ENCODE assay signal across 1 cellular context in the genomic region with DNA sequence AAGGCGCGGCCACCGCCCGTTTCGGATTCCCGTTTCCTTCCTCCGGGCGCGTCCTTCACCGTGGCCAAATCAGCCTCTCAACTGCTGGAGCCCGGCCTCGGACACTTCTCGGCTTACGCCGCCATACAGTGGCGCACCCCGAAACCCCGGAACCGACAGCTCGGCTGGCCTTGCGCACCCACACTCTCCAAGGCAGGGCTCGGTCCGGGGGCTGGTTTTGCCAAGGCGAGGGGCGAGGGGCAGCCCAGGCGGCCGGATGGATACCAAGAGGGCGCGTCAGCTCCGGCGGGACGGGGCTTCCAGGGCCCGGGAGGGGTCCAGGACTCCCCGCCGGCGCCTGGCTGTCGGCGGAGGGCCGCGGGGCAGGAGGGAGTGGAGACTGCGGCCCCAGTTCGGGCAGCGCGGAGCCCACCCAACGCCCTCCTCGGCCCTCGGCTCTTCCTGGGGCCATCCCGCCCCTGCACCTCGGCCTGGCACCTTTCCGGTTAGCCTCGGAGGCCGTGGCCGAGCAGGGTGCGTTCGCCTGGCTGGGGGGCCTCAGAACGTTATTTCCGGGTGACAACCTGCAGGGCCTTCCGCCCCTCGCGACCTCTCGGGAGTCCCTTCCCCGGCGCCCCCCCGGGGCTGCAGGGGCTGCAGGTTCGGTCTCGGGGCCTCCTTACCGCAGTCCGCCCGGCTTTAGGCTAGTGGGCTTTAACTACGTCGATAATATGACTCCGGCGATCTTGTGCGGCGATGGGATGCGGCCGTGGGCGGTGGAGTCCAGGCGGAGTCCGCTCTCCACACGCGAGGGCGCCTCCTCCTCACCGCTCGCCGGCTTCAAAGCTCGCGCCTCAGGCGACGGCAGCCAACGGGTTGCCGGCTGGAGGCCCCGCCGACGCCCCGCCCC.
TF ChIP-seq lines count a peak whose summit lies in the region.

No MANE protein-coding gene starts in this region.

TF ChIP-seq in HepG2, 621 proteins besides CTCF, POLR2A, EP300 and RAD21 (continued from another document and continues in another):
- TF ChIP-seq, protein P1, sequence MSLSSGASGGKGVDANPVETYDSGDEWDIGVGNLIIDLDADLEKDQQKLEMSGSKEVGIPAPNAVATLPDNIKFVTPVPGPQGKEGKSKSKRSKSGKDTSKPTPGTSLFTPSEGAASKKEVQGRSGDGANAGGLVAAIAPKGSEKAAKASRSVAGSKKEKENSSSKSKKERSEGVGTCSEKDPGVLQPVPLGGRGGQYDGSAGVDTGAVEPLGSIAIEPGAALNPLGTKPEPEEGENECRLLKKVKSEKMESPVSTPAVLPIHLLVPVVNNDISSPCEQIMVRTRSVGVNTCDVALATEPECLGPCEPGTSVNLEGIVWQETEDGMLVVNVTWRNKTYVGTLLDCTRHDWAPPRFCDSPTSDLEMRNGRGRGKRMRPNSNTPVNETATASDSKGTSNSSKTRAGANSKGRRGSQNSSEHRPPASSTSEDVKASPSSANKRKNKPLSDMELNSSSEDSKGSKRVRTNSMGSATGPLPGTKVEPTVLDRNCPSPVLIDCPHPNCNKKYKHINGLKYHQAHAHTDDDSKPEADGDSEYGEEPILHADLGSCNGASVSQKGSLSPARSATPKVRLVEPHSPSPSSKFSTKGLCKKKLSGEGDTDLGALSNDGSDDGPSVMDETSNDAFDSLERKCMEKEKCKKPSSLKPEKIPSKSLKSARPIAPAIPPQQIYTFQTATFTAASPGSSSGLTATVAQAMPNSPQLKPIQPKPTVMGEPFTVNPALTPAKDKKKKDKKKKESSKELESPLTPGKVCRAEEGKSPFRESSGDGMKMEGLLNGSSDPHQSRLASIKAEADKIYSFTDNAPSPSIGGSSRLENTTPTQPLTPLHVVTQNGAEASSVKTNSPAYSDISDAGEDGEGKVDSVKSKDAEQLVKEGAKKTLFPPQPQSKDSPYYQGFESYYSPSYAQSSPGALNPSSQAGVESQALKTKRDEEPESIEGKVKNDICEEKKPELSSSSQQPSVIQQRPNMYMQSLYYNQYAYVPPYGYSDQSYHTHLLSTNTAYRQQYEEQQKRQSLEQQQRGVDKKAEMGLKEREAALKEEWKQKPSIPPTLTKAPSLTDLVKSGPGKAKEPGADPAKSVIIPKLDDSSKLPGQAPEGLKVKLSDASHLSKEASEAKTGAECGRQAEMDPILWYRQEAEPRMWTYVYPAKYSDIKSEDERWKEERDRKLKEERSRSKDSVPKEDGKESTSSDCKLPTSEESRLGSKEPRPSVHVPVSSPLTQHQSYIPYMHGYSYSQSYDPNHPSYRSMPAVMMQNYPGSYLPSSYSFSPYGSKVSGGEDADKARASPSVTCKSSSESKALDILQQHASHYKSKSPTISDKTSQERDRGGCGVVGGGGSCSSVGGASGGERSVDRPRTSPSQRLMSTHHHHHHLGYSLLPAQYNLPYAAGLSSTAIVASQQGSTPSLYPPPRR (CRISPR knock-in tag; IDR thresholded peaks at IDR 0.05; ENCODE audit: borderline replicate concordance), result no peak
- TF ChIP-seq ZFP82 (CRISPR knock-in tag; IDR thresholded peaks at IDR 0.05; ENCODE audit: borderline replicate concordance) (0 out of 2 replicates have a peak, but pooled peaks have one; percentile 63), ZNF431 (CRISPR knock-in tag; IDR thresholded peaks at IDR 0.05; ENCODE audit: borderline replicate concordance, low read depth) (no peak), ZNF256 (CRISPR knock-in tag; conservative IDR thresholded peaks at IDR 0.05) (0 out of 2 replicates have a peak, but pooled peaks have one; percentile 56), ZNF30 (CRISPR knock-in tag; IDR thresholded peaks at IDR 0.05) (peak; percentile 81; the same call in 1 of the 2 replicates), MED1 (CRISPR knock-in tag; IDR thresholded peaks at IDR 0.05) (no peak), POLR2AphosphoS2 (IDR thresholded peaks at IDR 0.05; ENCODE audit: low read depth, low read length) (no peak), ZNF703 (CRISPR knock-in tag; IDR thresholded peaks at IDR 0.05; ENCODE audit: borderline replicate concordance) (no peak), ZNF274 (CRISPR knock-in tag; IDR thresholded peaks at IDR 0.05) (peak; percentile 82; the same call in 1 of the 2 replicates), ZNF235 (CRISPR knock-in tag; IDR thresholded peaks at IDR 0.05; ENCODE audit: borderline replicate concordance) (peak; percentile 38; the same call in 1 of the 2 replicates), ZNF556 (CRISPR knock-in tag; IDR thresholded peaks at IDR 0.05; ENCODE audit: borderline replicate concordance) (no peak), SAP130 (CRISPR knock-in tag; IDR thresholded peaks at IDR 0.05; ENCODE audit: low read depth) (peak; percentile 98), ZKSCAN8 (CRISPR knock-in tag; IDR thresholded peaks at IDR 0.05; ENCODE audit: borderline replicate concordance) (no peak), KMT2A (CRISPR knock-in tag; IDR thresholded peaks at IDR 0.05) (peak; percentile 92), ISX (CRISPR knock-in tag; conservative IDR thresholded peaks at IDR 0.05) (no peak), ZNF550 (CRISPR knock-in tag; IDR thresholded peaks at IDR 0.05; ENCODE audit: borderline replicate concordance) (no peak), TAF1 (CRISPR knock-in tag; IDR thresholded peaks at IDR 0.05) (peak; percentile 27; the same call in 1 of the 2 replicates), FOXC1 (CRISPR knock-in tag; IDR thresholded peaks at IDR 0.05; ENCODE audit: borderline replicate concordance) (peak; percentile 24; the same call in 1 of the 2 replicates), SCMH1 (CRISPR knock-in tag; IDR thresholded peaks at IDR 0.05; ENCODE audit: borderline replicate concordance) (no peak), ZNF772 (CRISPR knock-in tag; IDR thresholded peaks at IDR 0.05) (no peak), SUZ12 (IDR thresholded peaks at IDR 0.05; ENCODE audit: low read depth, low read length) (no peak), TEAD3 (CRISPR knock-in tag; optimal IDR thresholded peaks at IDR 0.05; ENCODE audit: borderline replicate concordance) (no peak), ZSCAN12 (CRISPR knock-in tag; IDR thresholded peaks at IDR 0.05) (no peak), AGO1 (IDR thresholded peaks at IDR 0.05; ENCODE audit: low read depth, low read length, poor library complexity, severe bottlenecking) (no peak), ZNF790 (CRISPR knock-in tag; IDR thresholded peaks at IDR 0.05; ENCODE audit: borderline replicate concordance) (0 out of 2 replicates have a peak, but pooled peaks have one; percentile 48), CBX5 (CRISPR knock-in tag; IDR thresholded peaks at IDR 0.05; ENCODE audit: borderline replicate concordance) (no peak), GPN1 (CRISPR knock-in tag; IDR thresholded peaks at IDR 0.05; ENCODE audit: borderline replicate concordance) (peak; percentile 34; the same call in 1 of the 2 replicates)
- TF ChIP-seq, protein P2, sequence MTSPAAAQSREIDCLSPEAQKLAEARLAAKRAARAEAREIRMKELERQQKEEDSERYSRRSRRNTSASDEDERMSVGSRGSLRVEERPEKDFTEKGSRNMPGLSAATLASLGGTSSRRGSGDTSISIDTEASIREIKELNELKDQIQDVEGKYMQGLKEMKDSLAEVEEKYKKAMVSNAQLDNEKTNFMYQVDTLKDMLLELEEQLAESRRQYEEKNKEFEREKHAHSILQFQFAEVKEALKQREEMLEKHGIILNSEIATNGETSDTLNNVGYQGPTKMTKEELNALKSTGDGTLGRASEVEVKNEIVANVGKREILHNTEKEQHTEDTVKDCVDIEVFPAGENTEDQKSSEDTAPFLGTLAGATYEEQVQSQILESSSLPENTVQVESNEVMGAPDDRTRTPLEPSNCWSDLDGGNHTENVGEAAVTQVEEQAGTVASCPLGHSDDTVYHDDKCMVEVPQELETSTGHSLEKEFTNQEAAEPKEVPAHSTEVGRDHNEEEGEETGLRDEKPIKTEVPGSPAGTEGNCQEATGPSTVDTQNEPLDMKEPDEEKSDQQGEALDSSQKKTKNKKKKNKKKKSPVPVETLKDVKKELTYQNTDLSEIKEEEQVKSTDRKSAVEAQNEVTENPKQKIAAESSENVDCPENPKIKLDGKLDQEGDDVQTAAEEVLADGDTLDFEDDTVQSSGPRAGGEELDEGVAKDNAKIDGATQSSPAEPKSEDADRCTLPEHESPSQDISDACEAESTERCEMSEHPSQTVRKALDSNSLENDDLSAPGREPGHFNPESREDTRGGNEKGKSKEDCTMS (CRISPR knock-in tag; conservative IDR thresholded peaks at IDR 0.05), result no peak
- TF ChIP-seq, protein P3, sequence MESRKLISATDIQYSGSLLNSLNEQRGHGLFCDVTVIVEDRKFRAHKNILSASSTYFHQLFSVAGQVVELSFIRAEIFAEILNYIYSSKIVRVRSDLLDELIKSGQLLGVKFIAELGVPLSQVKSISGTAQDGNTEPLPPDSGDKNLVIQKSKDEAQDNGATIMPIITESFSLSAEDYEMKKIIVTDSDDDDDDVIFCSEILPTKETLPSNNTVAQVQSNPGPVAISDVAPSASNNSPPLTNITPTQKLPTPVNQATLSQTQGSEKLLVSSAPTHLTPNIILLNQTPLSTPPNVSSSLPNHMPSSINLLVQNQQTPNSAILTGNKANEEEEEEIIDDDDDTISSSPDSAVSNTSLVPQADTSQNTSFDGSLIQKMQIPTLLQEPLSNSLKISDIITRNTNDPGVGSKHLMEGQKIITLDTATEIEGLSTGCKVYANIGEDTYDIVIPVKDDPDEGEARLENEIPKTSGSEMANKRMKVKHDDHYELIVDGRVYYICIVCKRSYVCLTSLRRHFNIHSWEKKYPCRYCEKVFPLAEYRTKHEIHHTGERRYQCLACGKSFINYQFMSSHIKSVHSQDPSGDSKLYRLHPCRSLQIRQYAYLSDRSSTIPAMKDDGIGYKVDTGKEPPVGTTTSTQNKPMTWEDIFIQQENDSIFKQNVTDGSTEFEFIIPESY (CRISPR knock-in tag; IDR thresholded peaks at IDR 0.05), result no peak
- TF ChIP-seq, protein P4, sequence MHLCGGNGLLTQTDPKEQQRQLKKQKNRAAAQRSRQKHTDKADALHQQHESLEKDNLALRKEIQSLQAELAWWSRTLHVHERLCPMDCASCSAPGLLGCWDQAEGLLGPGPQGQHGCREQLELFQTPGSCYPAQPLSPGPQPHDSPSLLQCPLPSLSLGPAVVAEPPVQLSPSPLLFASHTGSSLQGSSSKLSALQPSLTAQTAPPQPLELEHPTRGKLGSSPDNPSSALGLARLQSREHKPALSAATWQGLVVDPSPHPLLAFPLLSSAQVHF (CRISPR knock-in tag; IDR thresholded peaks at IDR 0.05), result peak; percentile 89; the same call in 1 of the 2 replicates
- TF ChIP-seq, protein P5, sequence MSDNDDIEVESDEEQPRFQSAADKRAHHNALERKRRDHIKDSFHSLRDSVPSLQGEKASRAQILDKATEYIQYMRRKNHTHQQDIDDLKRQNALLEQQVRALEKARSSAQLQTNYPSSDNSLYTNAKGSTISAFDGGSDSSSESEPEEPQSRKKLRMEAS (IDR thresholded peaks at IDR 0.05), result peak; percentile 73
- TF ChIP-seq, protein P6, sequence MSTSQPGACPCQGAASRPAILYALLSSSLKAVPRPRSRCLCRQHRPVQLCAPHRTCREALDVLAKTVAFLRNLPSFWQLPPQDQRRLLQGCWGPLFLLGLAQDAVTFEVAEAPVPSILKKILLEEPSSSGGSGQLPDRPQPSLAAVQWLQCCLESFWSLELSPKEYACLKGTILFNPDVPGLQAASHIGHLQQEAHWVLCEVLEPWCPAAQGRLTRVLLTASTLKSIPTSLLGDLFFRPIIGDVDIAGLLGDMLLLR (CRISPR knock-in tag; IDR thresholded peaks at IDR 0.05), result peak; percentile 86; the same call in 1 of the 2 replicates
- TF ChIP-seq, protein P7, sequence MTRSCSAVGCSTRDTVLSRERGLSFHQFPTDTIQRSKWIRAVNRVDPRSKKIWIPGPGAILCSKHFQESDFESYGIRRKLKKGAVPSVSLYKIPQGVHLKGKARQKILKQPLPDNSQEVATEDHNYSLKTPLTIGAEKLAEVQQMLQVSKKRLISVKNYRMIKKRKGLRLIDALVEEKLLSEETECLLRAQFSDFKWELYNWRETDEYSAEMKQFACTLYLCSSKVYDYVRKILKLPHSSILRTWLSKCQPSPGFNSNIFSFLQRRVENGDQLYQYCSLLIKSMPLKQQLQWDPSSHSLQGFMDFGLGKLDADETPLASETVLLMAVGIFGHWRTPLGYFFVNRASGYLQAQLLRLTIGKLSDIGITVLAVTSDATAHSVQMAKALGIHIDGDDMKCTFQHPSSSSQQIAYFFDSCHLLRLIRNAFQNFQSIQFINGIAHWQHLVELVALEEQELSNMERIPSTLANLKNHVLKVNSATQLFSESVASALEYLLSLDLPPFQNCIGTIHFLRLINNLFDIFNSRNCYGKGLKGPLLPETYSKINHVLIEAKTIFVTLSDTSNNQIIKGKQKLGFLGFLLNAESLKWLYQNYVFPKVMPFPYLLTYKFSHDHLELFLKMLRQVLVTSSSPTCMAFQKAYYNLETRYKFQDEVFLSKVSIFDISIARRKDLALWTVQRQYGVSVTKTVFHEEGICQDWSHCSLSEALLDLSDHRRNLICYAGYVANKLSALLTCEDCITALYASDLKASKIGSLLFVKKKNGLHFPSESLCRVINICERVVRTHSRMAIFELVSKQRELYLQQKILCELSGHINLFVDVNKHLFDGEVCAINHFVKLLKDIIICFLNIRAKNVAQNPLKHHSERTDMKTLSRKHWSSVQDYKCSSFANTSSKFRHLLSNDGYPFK (CRISPR knock-in tag; IDR thresholded peaks at IDR 0.05; ENCODE audit: borderline replicate concordance), result no peak
- TF ChIP-seq, protein P8, sequence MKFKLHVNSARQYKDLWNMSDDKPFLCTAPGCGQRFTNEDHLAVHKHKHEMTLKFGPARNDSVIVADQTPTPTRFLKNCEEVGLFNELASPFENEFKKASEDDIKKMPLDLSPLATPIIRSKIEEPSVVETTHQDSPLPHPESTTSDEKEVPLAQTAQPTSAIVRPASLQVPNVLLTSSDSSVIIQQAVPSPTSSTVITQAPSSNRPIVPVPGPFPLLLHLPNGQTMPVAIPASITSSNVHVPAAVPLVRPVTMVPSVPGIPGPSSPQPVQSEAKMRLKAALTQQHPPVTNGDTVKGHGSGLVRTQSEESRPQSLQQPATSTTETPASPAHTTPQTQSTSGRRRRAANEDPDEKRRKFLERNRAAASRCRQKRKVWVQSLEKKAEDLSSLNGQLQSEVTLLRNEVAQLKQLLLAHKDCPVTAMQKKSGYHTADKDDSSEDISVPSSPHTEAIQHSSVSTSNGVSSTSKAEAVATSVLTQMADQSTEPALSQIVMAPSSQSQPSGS (CRISPR knock-in tag; IDR thresholded peaks at IDR 0.05), result 0 out of 2 replicates have a peak, but pooled peaks have one; percentile 1
- TF ChIP-seq, protein P9, sequence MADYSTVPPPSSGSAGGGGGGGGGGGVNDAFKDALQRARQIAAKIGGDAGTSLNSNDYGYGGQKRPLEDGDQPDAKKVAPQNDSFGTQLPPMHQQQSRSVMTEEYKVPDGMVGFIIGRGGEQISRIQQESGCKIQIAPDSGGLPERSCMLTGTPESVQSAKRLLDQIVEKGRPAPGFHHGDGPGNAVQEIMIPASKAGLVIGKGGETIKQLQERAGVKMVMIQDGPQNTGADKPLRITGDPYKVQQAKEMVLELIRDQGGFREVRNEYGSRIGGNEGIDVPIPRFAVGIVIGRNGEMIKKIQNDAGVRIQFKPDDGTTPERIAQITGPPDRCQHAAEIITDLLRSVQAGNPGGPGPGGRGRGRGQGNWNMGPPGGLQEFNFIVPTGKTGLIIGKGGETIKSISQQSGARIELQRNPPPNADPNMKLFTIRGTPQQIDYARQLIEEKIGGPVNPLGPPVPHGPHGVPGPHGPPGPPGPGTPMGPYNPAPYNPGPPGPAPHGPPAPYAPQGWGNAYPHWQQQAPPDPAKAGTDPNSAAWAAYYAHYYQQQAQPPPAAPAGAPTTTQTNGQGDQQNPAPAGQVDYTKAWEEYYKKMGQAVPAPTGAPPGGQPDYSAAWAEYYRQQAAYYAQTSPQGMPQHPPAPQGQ (CRISPR knock-in tag; IDR thresholded peaks at IDR 0.05; ENCODE audit: borderline replicate concordance), result no peak
